1 cellular context compared by ENCODE assay signal in genomic region chr7:135690566-135690965, GRCh38.
TF ChIP-seq lines count a peak whose summit lies in the region.

No MANE protein-coding gene starts in this region.

TF ChIP-seq in IMR-90, 13 proteins besides CTCF, POLR2A, EP300 and RAD21:
- TF ChIP-seq MXI1 (IDR thresholded peaks at IDR 0.05; ENCODE audit: borderline replicate concordance, low read depth, low read length) (no peak), NFE2L2 (IDR thresholded peaks at IDR 0.05; ENCODE audit: low read depth, low read length) (no peak), CEBPB (IDR thresholded peaks at IDR 0.05; ENCODE audit: low read depth, low read length) (no peak), MAZ (IDR thresholded peaks at IDR 0.05; ENCODE audit: borderline replicate concordance, low read depth, low read length) (no peak), ELK1 (IDR thresholded peaks at IDR 0.05; ENCODE audit: borderline replicate concordance, low read depth, low read length) (no peak)
